Comparison of ENCODE assay signal across 15 cellular contexts in the genomic region with DNA sequence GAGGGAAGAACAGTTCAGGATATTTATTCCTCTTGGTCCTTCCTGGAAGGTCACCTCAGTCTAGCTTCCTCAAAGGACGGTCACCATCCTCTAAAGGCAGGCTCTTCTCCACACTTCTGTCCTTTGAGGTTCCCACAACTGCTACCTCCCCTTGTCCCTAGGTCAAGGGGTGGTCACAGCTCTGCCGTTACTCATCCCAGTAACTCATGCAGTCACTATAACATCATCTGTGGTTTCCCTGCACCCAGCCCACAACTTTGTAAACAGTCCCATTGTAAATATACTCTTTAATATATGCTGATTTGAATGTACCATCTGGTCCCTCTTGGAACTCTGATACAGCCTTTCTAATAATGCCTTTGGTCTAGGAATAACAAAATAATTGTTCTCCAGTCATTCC.
DNase-seq lines count a peak whose midpoint lies in the region; ATAC-seq and TF ChIP-seq lines count a peak whose summit lies in the region.
"Had no signal": no experiment of that assay in that cellular context is flagged by ENCODE, and none has a peak within 500 bp of the region (broad histone marks: within the 10 kb centered on the region; RNA-seq: fewer than 3 reads in every experiment).

No MANE protein-coding gene starts in this region.

- no peaks in the 10 kb centered on the region for H4K20me1 ChIP-seq in smooth muscle cell (ENCODE audit: low read depth)

- H3K27ac ChIP-seq in brain microvascular endothelial cell = no peak overlapping the region
- no peak overlapping the region for H3K27ac ChIP-seq in smooth muscle cell (ENCODE audit: low read depth)
- H3K27ac ChIP-seq: C4-2B, coronary artery, spleen, tibial artery had no signal

- in situ Hi-C loops in brain microvascular endothelial cell (cut with HindIII; ENCODE audit: low pct_ligation_motif_present, low sequenced_read_pairs) = no loop called here

- H3K4me2 ChIP-seq in smooth muscle cell = no peak overlapping the region

- no peak for TF ChIP-seq CTCF in brain microvascular endothelial cell (IDR thresholded peaks at IDR 0.05; ENCODE audit: low read depth, low read length, missing control alignments)
- no peak for TF ChIP-seq CTCF in smooth muscle cell (IDR thresholded peaks at IDR 0.05; ENCODE audit: borderline replicate concordance, insufficient read depth, poor library complexity, severe bottlenecking)

- no peak overlapping the region for H2AFZ ChIP-seq in smooth muscle cell (ENCODE audit: low read depth)

- DNase-seq in stimulated activated CD4-positive, alpha-beta T cell treated with anti-CD3 and anti-CD28 coated beads, Interleukin-2, amount 100 ng/mL, for 24 hours = peak; percentile 1 to 19
- DNase-seq in stimulated activated CD4-positive, alpha-beta T cell treated with anti-CD3 and anti-CD28 coated beads, Interleukin-4, amount 100 ng/mL, for 1 hour = no peak
- peak; percentile 60 for DNase-seq in brain microvascular endothelial cell
- DNase-seq in smooth muscle cell (lab: John Stamatoyannopoulos, UW; ENCODE audit: unreplicated experiment) = no peak
- DNase-seq: kidney glomerular epithelial cell, MV-4-11, SIG-M5, spleen, tibial artery had no signal

- no peaks in the 10 kb centered on the region for H3K4me1 ChIP-seq in smooth muscle cell (ENCODE audit: low read depth)
- H3K4me1 ChIP-seq: spleen had no signal

- H3K9ac ChIP-seq in smooth muscle cell (ENCODE audit: low read depth) = no peak overlapping the region

- 53% methylated on average over 2 of the region's 2 CpGs for WGBS in smooth muscle cell (ENCODE audit: low lambda C conversion rate)

- H3K9me3 ChIP-seq in smooth muscle cell (replicated peaks; ENCODE audit: low read depth) = no peaks in the 10 kb centered on the region
- H3K9me3 ChIP-seq: spleen, tibial artery had no signal

- H3F3A ChIP-seq in smooth muscle cell (ENCODE audit: low read depth) = no peaks in the 10 kb centered on the region

- peak; percentile 71 for ATAC-seq in HG02885 (IDR thresholded peaks at IDR 0.05; ENCODE audit: poor library complexity, unreplicated experiment)
- ATAC-seq in HG03097 (IDR thresholded peaks at IDR 0.05; ENCODE audit: low FRiP score, unreplicated experiment) = no peak
- ATAC-seq in GM19324 (IDR thresholded peaks at IDR 0.05; ENCODE audit: low FRiP score, unreplicated experiment) = no peak
- ATAC-seq: esophagus mucosa had no signal

- H3K36me3 ChIP-seq in brain microvascular endothelial cell (replicated peaks) = no peaks in the 10 kb centered on the region
- H3K36me3 ChIP-seq in smooth muscle cell (ENCODE audit: low read depth) = no peaks in the 10 kb centered on the region
- H3K36me3 ChIP-seq: spleen, tibial artery had no signal

- H3K27me3 ChIP-seq in brain microvascular endothelial cell (replicated peaks) = no peaks in the 10 kb centered on the region
- H3K27me3 ChIP-seq in smooth muscle cell (ENCODE audit: low read depth) = no peaks in the 10 kb centered on the region
- H3K27me3 ChIP-seq: spleen, tibial artery had no signal

- no peak overlapping the region for H3K4me3 ChIP-seq in brain microvascular endothelial cell (ENCODE audit: low read depth, low read length)
- no peak overlapping the region for H3K4me3 ChIP-seq in smooth muscle cell
- H3K4me3 ChIP-seq: coronary artery, spleen, tibial artery had no signal

- no peaks in the 10 kb centered on the region for H3K79me2 ChIP-seq in smooth muscle cell (ENCODE audit: low read depth)

Comparison
In these comparisons a context has a peak if more than half of its experiments do, and no peak if none do; other contexts are left out.
1. DNase-seq: peak in stimulated activated CD4-positive, alpha-beta T cell treated with anti-CD3 and anti-CD28 coated beads, Interleukin-2, amount 100 ng/mL, for 24 hours (2 of 2) and brain microvascular endothelial cell (single experiment); none in stimulated activated CD4-positive, alpha-beta T cell treated with anti-CD3 and anti-CD28 coated beads, Interleukin-4, amount 100 ng/mL, for 1 hour (single experiment) and smooth muscle cell (single experiment).